Comparison of ENCODE assay signal across 8 cellular contexts in genomic region chr5:170302729-170303501, GRCh38. TPM values are rescaled to one million over a fixed set of nuclear protein-coding genes. Genes with fewer than 3 reads are reported as not detected.
DNase-seq lines count a peak whose midpoint lies in the region; ATAC-seq and TF ChIP-seq lines count a peak whose summit lies in the region.

No MANE protein-coding gene starts in this region.

- H3K4me3 ChIP-seq in OCI-LY7 (ENCODE audit: low read depth, low read length, poor library complexity, severe bottlenecking), result peak overlapping the region; percentile 50
- H3K4me3 ChIP-seq in mesenchymal stem cell (ENCODE audit: insufficient read depth in 1 of 2, low read depth in 1 of 2, low read length in 2 of 2), result no peak overlapping the region
- no peak overlapping the region for H3K4me3 ChIP-seq in mammary epithelial cell (replicated peaks in 1 of 3; ENCODE audit: insufficient read depth in 1 of 3, low read depth in 2 of 3, low read length in 3 of 3)
- no peak overlapping the region for H3K4me3 ChIP-seq in hepatocyte

- no peak for TF ChIP-seq POLR2A in GM18505 (IDR thresholded peaks at IDR 0.05; ENCODE audit: borderline replicate concordance, extremely low read depth, insufficient read depth, insufficient read length)

- intact Hi-C loops in OCI-LY7 (cut with micrococcal nuclease; ENCODE audit: unreplicated experiment) (no loop called here), mammary epithelial cell (cut with micrococcal nuclease) (no loop called here)

- H3K79me1 ChIP-seq in mesenchymal stem cell (replicated peaks; ENCODE audit: low read length, poor library complexity, severe bottlenecking), result no peaks in the 10 kb centered on the region

- H2AK5ac ChIP-seq in mesenchymal stem cell (ENCODE audit: low read length, severe bottlenecking), result no peak overlapping the region

- POLR2A ChIA-PET in OCI-LY7 (lab: Charles Lee), result interaction anchor here (0.7 to 2.3 kb wide), 7 partner anchors 11 to 1141 kb away, joined by 3 to 9 read pairs (median 4); no protein-coding TSS in a partner anchor

- H4K20me1 ChIP-seq in OCI-LY7 (ENCODE audit: insufficient read depth, low read length), result no peaks in the 10 kb centered on the region
- no peaks in the 10 kb centered on the region for H4K20me1 ChIP-seq in mammary epithelial cell (ENCODE audit: insufficient read depth, low read length)
- no peaks in the 10 kb centered on the region for H4K20me1 ChIP-seq in hepatocyte (ENCODE audit: insufficient read depth, poor library complexity, severe bottlenecking)

- H3K9me3 ChIP-seq in OCI-LY7 (ENCODE audit: low read length) (no peaks in the 10 kb centered on the region), mesenchymal stem cell (ENCODE audit: control insufficient read depth, low read length) (no peaks in the 10 kb centered on the region), mammary epithelial cell (replicated peaks; ENCODE audit: insufficient read depth, low read length) (no peaks in the 10 kb centered on the region), hepatocyte (ENCODE audit: low read depth) (no peaks in the 10 kb centered on the region)

- no peak overlapping the region for H3K4ac ChIP-seq in mesenchymal stem cell (ENCODE audit: low read depth in 1 of 2, low read length in 2 of 2)

- DNase-seq in OCI-LY7 (ENCODE audit: low spot score) (peak; percentile 82), mesenchymal stem cell (peak; percentile 34), NCI-H2081 (lab: John Stamatoyannopoulos, UW) (no peak), mammary epithelial cell (no peak), hepatocyte (ENCODE audit: low spot score) (no peak)
- peak; percentile 49 for DNase-seq in activated effector memory CD4-positive, alpha-beta T cell treated with Interleukin-2 at 50 U/mL for 16 hours

- H2BK15ac ChIP-seq in mesenchymal stem cell (ENCODE audit: low read depth, poor library complexity, severe bottlenecking), result no peak overlapping the region

- H3K14ac ChIP-seq in mesenchymal stem cell (ENCODE audit: low read length in 2 of 2), result no peak overlapping the region

- H4K91ac ChIP-seq in mesenchymal stem cell (ENCODE audit: low read length), result no peak overlapping the region

- WGBS in mesenchymal stem cell, result 45% methylated on average over 17 of the region's 17 CpGs
- 47% methylated on average over 6 of the region's 17 CpGs for WGBS in mammary epithelial cell (ENCODE audit: low coverage, missing lambda C conversion rate)
- WGBS in hepatocyte (ENCODE audit: low lambda C conversion rate, missing lambda C conversion rate), result 75% methylated on average over 16 of the region's 17 CpGs

- H3K27me3 ChIP-seq in mesenchymal stem cell (ENCODE audit: control insufficient read depth in 1 of 2, insufficient read depth in 1 of 2, low read length in 2 of 2) (peaks cover 15% of the 10 kb centered on the region in 2 experiments), mammary epithelial cell (ENCODE audit: insufficient read depth, low read length) (no peaks in the 10 kb centered on the region), hepatocyte (no peaks in the 10 kb centered on the region)

- TF ChIP-seq CTCF in OCI-LY7 (conservative IDR thresholded peaks at IDR 0.05; ENCODE audit: low read length), result peak; percentile 36; the same call in 1 of the 2 replicates
- no peak for TF ChIP-seq CTCF in mammary epithelial cell (conservative IDR thresholded peaks at IDR 0.05 in 1 of 2, IDR thresholded peaks at IDR 0.05 in 1 of 2; ENCODE audit: extremely low read depth in 1 of 2, insufficient read depth in 1 of 2, low read depth in 1 of 2, low read length in 2 of 2)
- TF ChIP-seq CTCF in hepatocyte (IDR thresholded peaks at IDR 0.05; ENCODE audit: poor library complexity), result no peak

- no peak overlapping the region for H3K18ac ChIP-seq in mesenchymal stem cell (ENCODE audit: low read depth in 1 of 2, low read length in 2 of 2)

- no peaks in the 10 kb centered on the region for H3K79me2 ChIP-seq in OCI-LY7 (ENCODE audit: insufficient read depth, low read depth, low read length)
- no peaks in the 10 kb centered on the region for H3K79me2 ChIP-seq in mammary epithelial cell (ENCODE audit: insufficient read depth, low read length)
- no peaks in the 10 kb centered on the region for H3K79me2 ChIP-seq in hepatocyte

- H3K23ac ChIP-seq in mesenchymal stem cell (ENCODE audit: low read length in 2 of 2), result no peak overlapping the region

- CTCF ChIA-PET in OCI-LY7 (lab: Charles Lee; ENCODE audit: unreplicated experiment), result no interaction called here
- CTCF ChIA-PET in mammary epithelial cell (lab: Charles Lee; ENCODE audit: low non-redundant PET), result no interaction called here

- peaks cover 38% of the 10 kb centered on the region for H3K4me1 ChIP-seq in OCI-LY7 (ENCODE audit: insufficient read depth, low read length, poor library complexity, severe bottlenecking)
- no peaks in the 10 kb centered on the region for H3K4me1 ChIP-seq in mesenchymal stem cell (ENCODE audit: control insufficient read depth, insufficient read depth, low read depth, low read length)
- H3K4me1 ChIP-seq in mammary epithelial cell (ENCODE audit: insufficient read depth, low read length), result no peaks in the 10 kb centered on the region
- H3K4me1 ChIP-seq in hepatocyte (ENCODE audit: insufficient read depth), result no peaks in the 10 kb centered on the region

- BruUV-seq in OCI-LY7 (replicated peaks; lab: Mats Ljungman, UMichigan), result no TSS peak
- no TSS peak for BruUV-seq in mammary epithelial cell (replicated peaks; lab: Mats Ljungman, UMichigan)

- H2BK120ac ChIP-seq in mesenchymal stem cell (ENCODE audit: low read depth, low read length), result no peak overlapping the region

- H2BK12ac ChIP-seq in mesenchymal stem cell (ENCODE audit: low read length in 2 of 2), result no peak overlapping the region

- H3K36me3 ChIP-seq in OCI-LY7 (ENCODE audit: insufficient read depth, low read length), result no peaks in the 10 kb centered on the region
- no peaks in the 10 kb centered on the region for H3K36me3 ChIP-seq in mesenchymal stem cell (ENCODE audit: control insufficient read depth in 1 of 2, insufficient read depth in 2 of 2, low read depth in 1 of 2, low read length in 2 of 2)
- H3K36me3 ChIP-seq in mammary epithelial cell (ENCODE audit: insufficient read depth, low read length), result no peaks in the 10 kb centered on the region
- no peaks in the 10 kb centered on the region for H3K36me3 ChIP-seq in hepatocyte (replicated peaks; ENCODE audit: insufficient read depth, low read depth)

- peak overlapping the region; percentile 82 for H2AFZ ChIP-seq in OCI-LY7 (ENCODE audit: low read length)
- peak overlapping the region; percentile 36 for H2AFZ ChIP-seq in mesenchymal stem cell (ENCODE audit: low read depth, low read length)
- H2AFZ ChIP-seq in mammary epithelial cell (ENCODE audit: low read depth, low read length), result no peak overlapping the region
- no peak overlapping the region for H2AFZ ChIP-seq in hepatocyte

- no peaks in the 10 kb centered on the region for H3K9me2 ChIP-seq in OCI-LY7 (ENCODE audit: insufficient read depth, low read length)
- no peaks in the 10 kb centered on the region for H3K9me2 ChIP-seq in hepatocyte (replicated peaks; ENCODE audit: insufficient read depth)

- no peak overlapping the region for H2BK5ac ChIP-seq in mesenchymal stem cell (ENCODE audit: low read depth, low read length, poor library complexity, severe bottlenecking)

- H3K4me2 ChIP-seq in OCI-LY7 (ENCODE audit: low read length), result peak overlapping the region; percentile 79
- no peak overlapping the region for H3K4me2 ChIP-seq in mesenchymal stem cell (ENCODE audit: low read length, poor library complexity, severe bottlenecking)
- H3K4me2 ChIP-seq in mammary epithelial cell (ENCODE audit: insufficient read depth, low read depth, low read length), result no peak overlapping the region
- H3K4me2 ChIP-seq in hepatocyte, result no peak overlapping the region

- ATAC-seq in GM18505 (IDR thresholded peaks at IDR 0.05; ENCODE audit: unreplicated experiment) (peak; percentile 82), HG02763 (IDR thresholded peaks at IDR 0.05; ENCODE audit: unreplicated experiment) (peak; percentile 85)

- dilution Hi-C loops in mammary epithelial cell (cut with HindIII; ENCODE audit: low sequenced_read_pairs), result no loop called here

- H4K8ac ChIP-seq in mesenchymal stem cell (ENCODE audit: low read length), result no peak overlapping the region

- in situ Hi-C loops in mammary epithelial cell (cut with MboI; ENCODE audit: low sequenced_read_pairs in 2 of 2), result no loop called here

- H3K27ac ChIP-seq in OCI-LY7 (ENCODE audit: low read depth, low read length, poor library complexity, severe bottlenecking), result peak overlapping the region; percentile 62
- no peak overlapping the region for H3K27ac ChIP-seq in mesenchymal stem cell (ENCODE audit: low read length, poor library complexity, severe bottlenecking)
- H3K27ac ChIP-seq in mammary epithelial cell (ENCODE audit: insufficient read depth, low read depth, low read length), result no peak overlapping the region
- H3K27ac ChIP-seq in hepatocyte, result no peak overlapping the region

- H3K9ac ChIP-seq in mesenchymal stem cell (ENCODE audit: low read length) (no peak overlapping the region), mammary epithelial cell (ENCODE audit: insufficient read depth, low read length) (no peak overlapping the region)

RNA-seq across cellular contexts. Expression of gene LCP2, which starts 5.3 kb away (rescaled TPM):
- total RNA-seq in OCI-LY7 (2014; rRNA removed; shearing (Covaris generic)), result not detected in 2 replicates
- total RNA-seq in OCI-LY7 (2022) (2.6 and 3.1 TPM in 2 replicates), mammary epithelial cell (not detected), hepatocyte (0.60 and 0.80 TPM in 2 replicates)
- polyA plus RNA-seq in mesenchymal stem cell (2013, experiment 1 of 2), result 0.10 TPM
- polyA plus RNA-seq in mesenchymal stem cell (2013, experiment 2 of 2), result 0.05 TPM
- polyA plus RNA-seq in mammary epithelial cell (not detected), hepatocyte (0.35 TPM in 1 of 2 replicates, not detected in the other)
- not detected for polyA minus RNA-seq in mammary epithelial cell

Comparison
In these comparisons a context has a peak if more than half of its experiments do, and no peak if none do; other contexts are left out.
1. DNase-seq: peak in OCI-LY7 (single experiment), activated effector memory CD4-positive, alpha-beta T cell treated with Interleukin-2 at 50 U/mL for 16 hours (single experiment) and mesenchymal stem cell (single experiment); none in NCI-H2081 (0 of 2), mammary epithelial cell (single experiment) and hepatocyte (single experiment).
2. H2AFZ ChIP-seq: peak in OCI-LY7 (single experiment) and mesenchymal stem cell (single experiment); none in mammary epithelial cell (single experiment) and hepatocyte (single experiment).